In the genomic region with DNA sequence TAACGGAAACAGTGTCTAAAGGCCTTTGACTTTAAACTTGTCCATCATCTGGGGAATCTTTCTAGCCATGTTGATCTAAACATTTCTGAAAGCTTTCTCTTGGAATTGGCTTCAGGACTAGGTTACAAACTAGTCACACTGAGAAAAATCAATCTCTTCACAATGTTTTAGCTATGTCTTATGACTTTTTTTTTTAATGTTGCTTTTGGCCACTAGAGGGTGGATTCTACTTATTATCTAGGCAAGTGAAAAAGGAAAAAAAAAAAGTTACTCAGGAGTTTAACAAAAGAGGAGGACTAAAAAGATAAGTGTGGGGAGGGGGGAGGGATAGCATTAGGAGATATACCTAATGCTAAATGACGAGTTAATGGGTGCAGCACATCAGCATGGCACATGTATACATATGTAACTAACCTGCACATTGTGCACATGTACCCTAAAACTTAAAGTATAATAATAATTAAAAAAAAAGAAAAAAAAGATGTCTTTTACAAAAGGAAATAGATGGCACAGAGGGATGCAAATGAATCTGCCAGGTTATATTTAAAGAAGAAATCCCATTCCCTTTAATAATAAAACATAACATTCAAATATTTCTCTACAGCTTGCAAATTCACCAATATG, we compare ENCODE assay signal across 9 cellular contexts.
DNase-seq lines count a peak whose midpoint lies in the region; ATAC-seq and TF ChIP-seq lines count a peak whose summit lies in the region.
"Had no signal": no experiment of that assay in that cellular context is flagged by ENCODE, and none has a peak within 500 bp of the region (broad histone marks: within the 10 kb centered on the region; RNA-seq: fewer than 3 reads in every experiment).

No MANE protein-coding gene starts in this region.

- no peak for TF ChIP-seq POLR2A in heart left ventricle (IDR thresholded peaks at IDR 0.05)
- no peak for TF ChIP-seq POLR2A in erythroblast (IDR thresholded peaks at IDR 0.05; ENCODE audit: low read length)
- TF ChIP-seq POLR2A in prostate gland (IDR thresholded peaks at IDR 0.05), result no peak

- CTCF ChIA-PET in OCI-LY7 (lab: Charles Lee; ENCODE audit: unreplicated experiment), result no interaction called here

- intact Hi-C loops in heart left ventricle (cut with DNase I) (loop anchor here in 9 of 10 donors (1.0 to 5.0 kb wide), 3 partner anchors 155 to 156 kb away; no protein-coding TSS in a partner anchor), left cardiac atrium (cut with DNase I) (loop anchor here in 1 of 2 donors (2.0 to 10.0 kb wide), 2 partner anchors 155 to 283 kb away; a partner anchor contains a TSS), OCI-LY7 (cut with micrococcal nuclease; ENCODE audit: unreplicated experiment) (loop anchor here (5.0 kb wide), 1 partner anchor 286 kb away; no protein-coding TSS in a partner anchor), prostate gland (cut with DNase I) (loop anchor here (5.0 kb wide), 1 partner anchor 156 kb away; no protein-coding TSS in a partner anchor)

- no peaks in the 10 kb centered on the region for H4K20me1 ChIP-seq in OCI-LY7 (ENCODE audit: insufficient read depth, low read length)

- H3K27me3 Mint-ChIP-seq in immature natural killer cell (ENCODE audit: low read depth in 3 of 3), result peaks cover 0 to 7% (median 0%) of the 10 kb centered on the region in 3 donors

- no TSS peak for BruUV-seq in OCI-LY7 (replicated peaks; lab: Mats Ljungman, UMichigan)

- POLR2A ChIA-PET in OCI-LY7 (lab: Charles Lee), result interaction anchor here (0.6 kb wide), 1 partner anchor 27 kb away, joined by 3 read pairs; no protein-coding TSS in a partner anchor

- H3K9me3 Mint-ChIP-seq in immature natural killer cell, result peaks cover 0 to 2% (median 0%) of the 10 kb centered on the region in 6 donors

- H3K36me3 ChIP-seq in heart left ventricle, result no peaks in the 10 kb centered on the region
- H3K36me3 ChIP-seq in OCI-LY7 (ENCODE audit: insufficient read depth, low read length), result no peaks in the 10 kb centered on the region
- H3K36me3 ChIP-seq in prostate gland, result no peaks in the 10 kb centered on the region

- no peak overlapping the region for H3K4me3 Mint-ChIP-seq in immature natural killer cell
- H3K4me3 Mint-ChIP-seq: activated naive CD8-positive, alpha-beta T cell had no signal

- no peak for DNase-seq in heart left ventricle
- DNase-seq in left cardiac atrium, result no peak
- DNase-seq in OCI-LY7 (ENCODE audit: low spot score), result peak; percentile 8
- DNase-seq in erythroblast (lab: John Stamatoyannopoulos, UW), result peak; percentile 2 to 10
- DNase-seq in prostate gland (ENCODE audit: low spot score), result no peak
- DNase-seq in immature natural killer cell, result no peak
- no peak for DNase-seq in NCI-H2227 (lab: John Stamatoyannopoulos, UW; ENCODE audit: unreplicated experiment)

- H3K27me3 ChIP-seq in heart left ventricle, result no peaks in the 10 kb centered on the region
- H3K27me3 ChIP-seq in prostate gland (replicated peaks; ENCODE audit: insufficient read depth), result no peaks in the 10 kb centered on the region

- H3K4me1 ChIP-seq in heart left ventricle (peaks cover 0 to 9% (median 0%) of the 10 kb centered on the region in 12 donors), OCI-LY7 (ENCODE audit: insufficient read depth, low read length, poor library complexity, severe bottlenecking) (no peaks in the 10 kb centered on the region), prostate gland (replicated peaks) (no peaks in the 10 kb centered on the region)

- no peaks in the 10 kb centered on the region for H3K79me2 ChIP-seq in OCI-LY7 (ENCODE audit: insufficient read depth, low read depth, low read length)

- 37 to 44% (median 40%) methylated on average over 2 of the region's 2 CpGs for WGBS in heart left ventricle, 4 donors
- 36% methylated on average over 2 of the region's 2 CpGs for WGBS in prostate gland

- TF ChIP-seq CTCF in heart left ventricle (IDR thresholded peaks at IDR 0.05) (peak; percentile 37 to 64 (median 46)), OCI-LY7 (conservative IDR thresholded peaks at IDR 0.05; ENCODE audit: low read length) (peak; percentile 72), prostate gland (IDR thresholded peaks at IDR 0.05) (peak in 3 of 4 experiments; percentile 47 to 51 (median 51))

- H3K27ac ChIP-seq in heart left ventricle (peak overlapping the region in 1 of 12 donors; percentile 27), OCI-LY7 (ENCODE audit: low read depth, low read length, poor library complexity, severe bottlenecking) (no peak overlapping the region), prostate gland (no peak overlapping the region)

- no peaks in the 10 kb centered on the region for H3K36me3 Mint-ChIP-seq in immature natural killer cell
- H3K36me3 Mint-ChIP-seq: activated naive CD8-positive, alpha-beta T cell had no signal

- H3K4me1 Mint-ChIP-seq in immature natural killer cell, result no peaks in the 10 kb centered on the region

- H3K9me3 ChIP-seq in heart left ventricle, result no peaks in the 10 kb centered on the region
- no peaks in the 10 kb centered on the region for H3K9me3 ChIP-seq in OCI-LY7 (ENCODE audit: low read length)
- H3K9me3 ChIP-seq in prostate gland, result no peaks in the 10 kb centered on the region

- ATAC-seq in heart left ventricle (peak in 1 of 4 donors; percentile 28), left cardiac atrium (no peak), HG03175 (IDR thresholded peaks at IDR 0.05; ENCODE audit: unreplicated experiment) (no peak)

- no peak overlapping the region for H3K27ac Mint-ChIP-seq in immature natural killer cell
- H3K27ac Mint-ChIP-seq: activated naive CD8-positive, alpha-beta T cell had no signal

- H2AFZ ChIP-seq in OCI-LY7 (ENCODE audit: low read length), result no peak overlapping the region

- no peak overlapping the region for H3K4me2 ChIP-seq in OCI-LY7 (ENCODE audit: low read length)

- no peaks in the 10 kb centered on the region for H3K9me2 ChIP-seq in OCI-LY7 (ENCODE audit: insufficient read depth, low read length)

- no peak overlapping the region for H3K4me3 ChIP-seq in heart left ventricle
- no peak overlapping the region for H3K4me3 ChIP-seq in OCI-LY7 (ENCODE audit: low read depth, low read length, poor library complexity, severe bottlenecking)
- H3K4me3 ChIP-seq in prostate gland, result no peak overlapping the region

Comparison
In these comparisons a context has a peak if more than half of its experiments do, and no peak if none do; other contexts are left out.
1. DNase-seq: peak in OCI-LY7 (single experiment) and erythroblast (2 of 2); none in heart left ventricle (0 of 5), left cardiac atrium (single experiment), prostate gland (single experiment), immature natural killer cell (0 of 3) and NCI-H2227 (single experiment).
2. Peak in every context shown above with its lines, with median percentiles within 50 percentile points of each other: CTCF ChIP-seq.